8 cellular contexts compared by ENCODE assay signal in genomic region chr11:77637345-77638165, GRCh38. TPM values are rescaled to one million over a fixed set of nuclear protein-coding genes. Genes with fewer than 3 reads are reported as not detected.
DNase-seq lines count a peak whose midpoint lies in the region; ATAC-seq and TF ChIP-seq lines count a peak whose summit lies in the region.

A gene with protein sequence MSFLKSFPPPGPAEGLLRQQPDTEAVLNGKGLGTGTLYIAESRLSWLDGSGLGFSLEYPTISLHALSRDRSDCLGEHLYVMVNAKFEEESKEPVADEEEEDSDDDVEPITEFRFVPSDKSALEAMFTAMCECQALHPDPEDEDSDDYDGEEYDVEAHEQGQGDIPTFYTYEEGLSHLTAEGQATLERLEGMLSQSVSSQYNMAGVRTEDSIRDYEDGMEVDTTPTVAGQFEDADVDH (minus strand): TSS chr11:77637794. CDS start chr11:77637714, 80 bp downstream.

- no peaks in the 10 kb centered on the region for H3K27me3 Mint-ChIP-seq in chondrocyte (ENCODE audit: low read depth)

- H3K27ac Mint-ChIP-seq in chondrocyte (ENCODE audit: unreplicated experiment), result peak within 1 kb of the TSS; percentile 94

- H3K36me3 Mint-ChIP-seq in chondrocyte (ENCODE audit: low read depth), result no peaks in the 10 kb centered on the region

- TF ChIP-seq CTCF in AG09319 (IDR thresholded peaks at IDR 0.05; ENCODE audit: low read depth, low read length) (no peak), chondrocyte (IDR thresholded peaks at IDR 0.05) (peak; percentile 9)

- peak; percentile 59 for DNase-seq in AG09319 (ENCODE audit: extremely low read depth, low read depth)
- DNase-seq in NCI-H446 treated with DMSO at 0.1 percent for 48 hours (lab: John Stamatoyannopoulos, UW), result peak; percentile 84
- DNase-seq in activated CD4-positive, alpha-beta T cell treated with anti-CD3 and anti-CD28 coated beads for 24 hours (ENCODE audit: low read depth in 2 of 2), result peak; percentile 70 to 74
- peak; percentile 94 for DNase-seq in chondrocyte (ENCODE audit: low spot score)
- DNase-seq in kidney glomerular epithelial cell (lab: John Stamatoyannopoulos, UW), result peak; percentile 87
- DNase-seq in stimulated activated CD4-positive, alpha-beta T cell treated with anti-CD3 and anti-CD28 coated beads, Interleukin-1b, Interleukin-23, amount 100 ng/mL, for 1 hour (ENCODE audit: low read depth in 2 of 2), result peak; percentile 31 to 57

- H3K4me3 Mint-ChIP-seq in chondrocyte (ENCODE audit: unreplicated experiment), result peak within 1 kb of the TSS; percentile 92

- H3K4me1 Mint-ChIP-seq in chondrocyte (ENCODE audit: low read depth), result peaks cover 34% of the 10 kb centered on the region

- ATAC-seq in GM19025 (IDR thresholded peaks at IDR 0.05; ENCODE audit: low read depth, unreplicated experiment) (peak; percentile 97), HG03354 (IDR thresholded peaks at IDR 0.05; ENCODE audit: poor library complexity, severe bottlenecking, unreplicated experiment) (peak; percentile 97)

- H3K9me3 Mint-ChIP-seq in chondrocyte (ENCODE audit: low read depth), result peaks cover 3% of the 10 kb centered on the region

RNA-seq across cellular contexts. Expression of the gene that starts here (rescaled TPM):
- 60.1 to 80.1 TPM (median 70.3 TPM) in 3 replicates for total RNA-seq in chondrocyte

Comparison
In these comparisons a context has a peak if more than half of its experiments do, and no peak if none do; other contexts are left out.
1. Peak in every context shown above with its lines: DNase-seq and ATAC-seq.
2. DNase-seq: peak in every context shown above with its lines; median percentile 94 in chondrocyte; 87 in kidney glomerular epithelial cell; 84 in NCI-H446 treated with DMSO at 0.1 percent for 48 hours; 72 in activated CD4-positive, alpha-beta T cell treated with anti-CD3 and anti-CD28 coated beads for 24 hours; 59 in AG09319; 44 in stimulated activated CD4-positive, alpha-beta T cell treated with anti-CD3 and anti-CD28 coated beads, Interleukin-1b, Interleukin-23, amount 100 ng/mL, for 1 hour.